Comparison of ENCODE assay signal across 17 cellular contexts in the genomic region with DNA sequence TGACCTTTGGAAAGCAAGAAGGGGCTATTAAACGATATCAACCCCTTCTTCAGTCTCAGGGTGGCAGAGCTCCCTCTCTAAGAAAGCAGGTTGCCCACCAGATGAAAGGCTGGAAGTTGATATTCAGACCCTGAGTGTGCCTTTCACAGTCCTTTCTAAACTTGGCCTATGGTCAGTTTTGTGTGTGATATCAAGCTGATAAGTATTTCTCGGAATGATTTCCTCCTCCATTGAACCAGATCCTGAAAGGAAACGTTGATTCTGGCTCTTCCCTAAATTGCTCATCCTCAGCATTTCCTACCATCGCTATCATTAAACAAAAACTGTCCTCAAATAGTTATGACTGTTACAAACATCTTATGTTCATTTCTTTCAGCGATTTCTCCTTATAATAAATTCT.
DNase-seq lines count a peak whose midpoint lies in the region; ATAC-seq, FAIRE-seq and TF ChIP-seq lines count a peak whose summit lies in the region.
"Had no signal": no experiment of that assay in that cellular context is flagged by ENCODE, and none has a peak within 500 bp of the region (broad histone marks: within the 10 kb centered on the region; RNA-seq: fewer than 3 reads in every experiment).

No MANE protein-coding gene starts in this region.

- peak overlapping the region; percentile 9 for H2AFZ ChIP-seq in smooth muscle cell (ENCODE audit: low read depth)
- no peak overlapping the region for H2AFZ ChIP-seq in neural progenitor cell (replicated peaks)

- no peaks in the 10 kb centered on the region for H3K27me3 ChIP-seq in smooth muscle cell (ENCODE audit: low read depth)
- H3K27me3 ChIP-seq in neural progenitor cell = no peaks in the 10 kb centered on the region
- no peaks in the 10 kb centered on the region for H3K27me3 ChIP-seq in WERI-Rb-1 (ENCODE audit: insufficient read depth, low read depth, severe bottlenecking)
- H3K27me3 ChIP-seq: Peyer's patch had no signal

- H3K9ac ChIP-seq in smooth muscle cell (ENCODE audit: low read depth) (no peak overlapping the region), neural progenitor cell (no peak overlapping the region)

- no peaks in the 10 kb centered on the region for H3K79me2 ChIP-seq in smooth muscle cell (ENCODE audit: low read depth)
- H3K79me2 ChIP-seq in neural progenitor cell (ENCODE audit: low read depth) = no peaks in the 10 kb centered on the region

- no peak for TF ChIP-seq POLR2A in H54 (IDR thresholded peaks at IDR 0.05; ENCODE audit: low read depth, low read length)

- TF ChIP-seq CTCF in smooth muscle cell (IDR thresholded peaks at IDR 0.05; ENCODE audit: borderline replicate concordance, insufficient read depth, poor library complexity, severe bottlenecking) (no peak), neural progenitor cell (IDR thresholded peaks at IDR 0.05) (no peak), WERI-Rb-1 (IDR thresholded peaks at IDR 0.05; ENCODE audit: low read depth, low read length) (no peak)

- H3K4me1 Mint-ChIP-seq in T-helper 17 cell (peaks cover 23% of the 10 kb centered on the region), neural progenitor cell (no peaks in the 10 kb centered on the region)

- no peaks in the 10 kb centered on the region for H3K9me3 ChIP-seq in T-helper 17 cell (ENCODE audit: control insufficient read depth, low read length, poor library complexity, severe bottlenecking)
- H3K9me3 ChIP-seq in smooth muscle cell (replicated peaks; ENCODE audit: low read depth) = no peaks in the 10 kb centered on the region
- no peaks in the 10 kb centered on the region for H3K9me3 ChIP-seq in neural progenitor cell (ENCODE audit: low read depth)
- no peaks in the 10 kb centered on the region for H3K9me3 ChIP-seq in WERI-Rb-1 (ENCODE audit: severe bottlenecking)
- H3K9me3 ChIP-seq: Peyer's patch had no signal

- H3K36me3 Mint-ChIP-seq in T-helper 17 cell (ENCODE audit: low read depth) (peaks cover 2% of the 10 kb centered on the region), neural progenitor cell (no peaks in the 10 kb centered on the region)
- H3K36me3 Mint-ChIP-seq: naive B cell had no signal

- H3K4me3 ChIP-seq in smooth muscle cell = no peak overlapping the region
- no peak overlapping the region for H3K4me3 ChIP-seq in neural progenitor cell
- H3K4me3 ChIP-seq in WERI-Rb-1 (ENCODE audit: low read depth, low read length) = no peak overlapping the region
- H3K4me3 ChIP-seq: Peyer's patch had no signal

- H3K4me2 ChIP-seq in smooth muscle cell = no peak overlapping the region
- H3K4me2 ChIP-seq in neural progenitor cell = no peak overlapping the region

- H3K27me3 Mint-ChIP-seq in T-helper 17 cell (no peaks in the 10 kb centered on the region), neural progenitor cell (ENCODE audit: insufficient read depth, low read depth) (peaks cover 2% of the 10 kb centered on the region)
- H3K27me3 Mint-ChIP-seq: naive B cell had no signal

- H3K4me3 Mint-ChIP-seq in T-helper 17 cell (peak overlapping the region; percentile 83), neural progenitor cell (no peak overlapping the region)

- no peak overlapping the region for H3K27ac ChIP-seq in smooth muscle cell (ENCODE audit: low read depth)
- H3K27ac ChIP-seq in neural progenitor cell = no peak overlapping the region
- H3K27ac ChIP-seq in WERI-Rb-1 = no peak overlapping the region

- 85% methylated on average over 5 of the region's 5 CpGs for WGBS in smooth muscle cell (ENCODE audit: low lambda C conversion rate)

- DNase-seq in H54 (ENCODE audit: insufficient read length, low spot score) = no peak
- no peak for DNase-seq in T-helper 17 cell
- no peak for DNase-seq in left lobe of liver (ENCODE audit: low spot score)
- DNase-seq in smooth muscle cell (lab: John Stamatoyannopoulos, UW; ENCODE audit: unreplicated experiment) = no peak
- DNase-seq in neural progenitor cell (ENCODE audit: low spot score) = no peak
- DNase-seq in WERI-Rb-1 = no peak
- no peak for DNase-seq in NCI-H2029 (lab: John Stamatoyannopoulos, UW)
- DNase-seq: activated CD4-positive, alpha-beta T cell treated with anti-CD3 and anti-CD28 coated beads for 1 hour; activated gamma-delta T cell; HCEC 1CT; NCI-H1436; NCI-H82; stimulated activated CD4-positive, alpha-beta T cell treated with anti-CD3 and anti-CD28 coated beads, Interleukin-12 subunit alpha, Interleukin-12 subunit beta, amount 100 ng/mL, for 4 hours; stimulated activated CD8-positive, alpha-beta memory T cell treated with anti-CD3 and anti-CD28 coated beads, Interleukin-4, amount 100 ng/mL, for 48 hours; T-helper 9 cell had no signal

- H3K9me3 Mint-ChIP-seq in neural progenitor cell = no peaks in the 10 kb centered on the region
- H3K9me3 Mint-ChIP-seq: naive B cell had no signal

- ATAC-seq in T-helper 17 cell (no peak), left lobe of liver (peak; percentile 11)

- H3K36me3 ChIP-seq in smooth muscle cell (ENCODE audit: low read depth) (no peaks in the 10 kb centered on the region), neural progenitor cell (no peaks in the 10 kb centered on the region), WERI-Rb-1 (no peaks in the 10 kb centered on the region)
- H3K36me3 ChIP-seq: Peyer's patch had no signal

- H3K4me1 ChIP-seq in smooth muscle cell (ENCODE audit: low read depth) (no peaks in the 10 kb centered on the region), neural progenitor cell (no peaks in the 10 kb centered on the region)
- H3K4me1 ChIP-seq: Peyer's patch had no signal

- H3K27ac Mint-ChIP-seq in T-helper 17 cell (no peak overlapping the region), neural progenitor cell (no peak overlapping the region)

- H4K20me1 ChIP-seq in smooth muscle cell (ENCODE audit: low read depth) (no peaks in the 10 kb centered on the region), neural progenitor cell (ENCODE audit: low read depth) (no peaks in the 10 kb centered on the region)

- no peaks in the 10 kb centered on the region for H3F3A ChIP-seq in smooth muscle cell (ENCODE audit: low read depth)
- H3F3A ChIP-seq in neural progenitor cell (ENCODE audit: low read depth) = no peaks in the 10 kb centered on the region

- peak; percentile 36 for FAIRE-seq in H54 (lab: Jason Lieb, UNC)
